In the genomic region with DNA sequence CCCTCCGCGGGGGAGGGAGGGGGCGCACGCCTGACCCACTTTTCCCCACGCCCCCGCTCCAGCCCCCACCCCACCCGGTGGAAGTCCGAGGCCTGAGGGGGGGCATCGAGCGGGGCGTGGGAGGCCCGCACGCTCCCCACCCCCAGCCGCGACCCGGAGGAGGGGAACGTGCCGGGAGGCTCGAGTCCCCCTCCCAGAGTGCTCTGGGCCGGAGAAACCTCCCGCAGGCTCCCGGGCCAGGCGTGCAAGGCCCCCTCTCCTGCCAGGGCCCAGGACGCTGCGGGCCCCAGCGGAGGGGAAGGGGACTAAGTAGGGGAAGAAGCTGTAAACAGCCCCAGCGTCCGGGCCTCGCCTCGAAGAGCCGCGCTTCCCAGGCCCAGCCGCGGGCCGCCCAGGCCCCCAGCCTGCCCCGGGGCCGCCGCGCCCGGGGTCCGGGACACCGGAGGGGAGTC, we compare ENCODE assay signal across 8 cellular contexts. TPM values are rescaled to one million over a fixed set of nuclear protein-coding genes. Genes with fewer than 3 reads are reported as not detected.
A peak's percentile ranks its signal among the peaks of the same experiment; 100 is the strongest.
DNase-seq lines count a peak whose midpoint lies in the region; ATAC-seq and TF ChIP-seq lines count a peak whose summit lies in the region.

No MANE protein-coding gene starts in this region.

- peak overlapping the region; percentile 79 for H3K9ac ChIP-seq in neural cell (ENCODE audit: low read length)

- H4K20me1 ChIP-seq in neural cell (ENCODE audit: insufficient read depth), result no peaks in the 10 kb centered on the region

- H3F3A ChIP-seq in neural cell (ENCODE audit: insufficient read depth, low read length, poor library complexity, severe bottlenecking), result no peaks in the 10 kb centered on the region

- TF ChIP-seq RAD21 in neural cell (conservative IDR thresholded peaks at IDR 0.05), result no peak

- no peaks in the 10 kb centered on the region for H3K9me2 ChIP-seq in neural cell (ENCODE audit: insufficient read depth, low read length)

- peak overlapping the region; percentile 97 for H3K4me3 ChIP-seq in neural cell (ENCODE audit: low read length)

- TF ChIP-seq EP300 in neural cell (conservative IDR thresholded peaks at IDR 0.05; ENCODE audit: poor library complexity, severe bottlenecking), result peak; percentile 24

- H3K27ac ChIP-seq in epithelial cell of prostate (peak overlapping the region; percentile 95), neural cell (ENCODE audit: low read length) (peak overlapping the region; percentile 33)

- H3K4me2 ChIP-seq in neural cell (ENCODE audit: low read length), result peak overlapping the region; percentile 93

- H3K9me3 ChIP-seq in neural cell (ENCODE audit: low read length), result no peaks in the 10 kb centered on the region

- ATAC-seq in GM18909 (IDR thresholded peaks at IDR 0.05; ENCODE audit: poor library complexity, unreplicated experiment), result peak; percentile 39
- peak; percentile 35 for ATAC-seq in HG02852 (IDR thresholded peaks at IDR 0.05; ENCODE audit: unreplicated experiment)

- H2AFZ ChIP-seq in neural cell (ENCODE audit: low read depth, low read length), result peak overlapping the region; percentile 30

- no peak for TF ChIP-seq CTCF in neural cell (IDR thresholded peaks at IDR 0.05; ENCODE audit: poor library complexity, severe bottlenecking)

- peak; percentile 1 for DNase-seq in T follicular helper cell (ENCODE audit: low read depth)
- DNase-seq in epithelial cell of prostate (ENCODE audit: low read depth, low spot score), result no peak
- no peak for DNase-seq in NCI-H1930 (lab: John Stamatoyannopoulos, UW)
- no peak for DNase-seq in superior temporal gyrus (ENCODE audit: extremely low spot score)
- DNase-seq in Kasumi-1 (lab: John Stamatoyannopoulos, UW), result no peak

- peaks cover 46% of the 10 kb centered on the region for H3K79me2 ChIP-seq in neural cell (replicated peaks; ENCODE audit: insufficient read depth, low read length)

- H3K36me3 ChIP-seq in neural cell (ENCODE audit: insufficient read depth, low read length), result no peaks in the 10 kb centered on the region

- no peaks in the 10 kb centered on the region for H3K27me3 ChIP-seq in neural cell (ENCODE audit: insufficient read depth, low read depth, low read length)

TF ChIP-seq in neural cell, 6 proteins besides CTCF, POLR2A, EP300 and RAD21:
- TF ChIP-seq SMC3 (conservative IDR thresholded peaks at IDR 0.05; ENCODE audit: poor library complexity) (no peak), TAF1 (IDR thresholded peaks at IDR 0.05; ENCODE audit: low read depth) (no peak), EZH2 (IDR thresholded peaks at IDR 0.05; ENCODE audit: borderline replicate concordance, insufficient read depth, low read length, poor library complexity, severe bottlenecking) (no peak), MXI1 (conservative IDR thresholded peaks at IDR 0.05; ENCODE audit: poor library complexity, severe bottlenecking) (no peak), POLR2AphosphoS5 (IDR thresholded peaks at IDR 0.05) (no peak)
- TF ChIP-seq, protein P1, sequence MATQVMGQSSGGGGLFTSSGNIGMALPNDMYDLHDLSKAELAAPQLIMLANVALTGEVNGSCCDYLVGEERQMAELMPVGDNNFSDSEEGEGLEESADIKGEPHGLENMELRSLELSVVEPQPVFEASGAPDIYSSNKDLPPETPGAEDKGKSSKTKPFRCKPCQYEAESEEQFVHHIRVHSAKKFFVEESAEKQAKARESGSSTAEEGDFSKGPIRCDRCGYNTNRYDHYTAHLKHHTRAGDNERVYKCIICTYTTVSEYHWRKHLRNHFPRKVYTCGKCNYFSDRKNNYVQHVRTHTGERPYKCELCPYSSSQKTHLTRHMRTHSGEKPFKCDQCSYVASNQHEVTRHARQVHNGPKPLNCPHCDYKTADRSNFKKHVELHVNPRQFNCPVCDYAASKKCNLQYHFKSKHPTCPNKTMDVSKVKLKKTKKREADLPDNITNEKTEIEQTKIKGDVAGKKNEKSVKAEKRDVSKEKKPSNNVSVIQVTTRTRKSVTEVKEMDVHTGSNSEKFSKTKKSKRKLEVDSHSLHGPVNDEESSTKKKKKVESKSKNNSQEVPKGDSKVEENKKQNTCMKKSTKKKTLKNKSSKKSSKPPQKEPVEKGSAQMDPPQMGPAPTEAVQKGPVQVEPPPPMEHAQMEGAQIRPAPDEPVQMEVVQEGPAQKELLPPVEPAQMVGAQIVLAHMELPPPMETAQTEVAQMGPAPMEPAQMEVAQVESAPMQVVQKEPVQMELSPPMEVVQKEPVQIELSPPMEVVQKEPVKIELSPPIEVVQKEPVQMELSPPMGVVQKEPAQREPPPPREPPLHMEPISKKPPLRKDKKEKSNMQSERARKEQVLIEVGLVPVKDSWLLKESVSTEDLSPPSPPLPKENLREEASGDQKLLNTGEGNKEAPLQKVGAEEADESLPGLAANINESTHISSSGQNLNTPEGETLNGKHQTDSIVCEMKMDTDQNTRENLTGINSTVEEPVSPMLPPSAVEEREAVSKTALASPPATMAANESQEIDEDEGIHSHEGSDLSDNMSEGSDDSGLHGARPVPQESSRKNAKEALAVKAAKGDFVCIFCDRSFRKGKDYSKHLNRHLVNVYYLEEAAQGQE (IDR thresholded peaks at IDR 0.05; ENCODE audit: borderline replicate concordance), result no peak

RNA-seq across cellular contexts. Expression of a gene that starts 0.3 kb away (rescaled TPM):
- 11.7 and 14.4 TPM in 2 replicates for polyA plus RNA-seq in neural cell
- polyA minus RNA-seq in neural cell, result 98.8 and 134 TPM in 2 replicates
